In the genomic region with DNA sequence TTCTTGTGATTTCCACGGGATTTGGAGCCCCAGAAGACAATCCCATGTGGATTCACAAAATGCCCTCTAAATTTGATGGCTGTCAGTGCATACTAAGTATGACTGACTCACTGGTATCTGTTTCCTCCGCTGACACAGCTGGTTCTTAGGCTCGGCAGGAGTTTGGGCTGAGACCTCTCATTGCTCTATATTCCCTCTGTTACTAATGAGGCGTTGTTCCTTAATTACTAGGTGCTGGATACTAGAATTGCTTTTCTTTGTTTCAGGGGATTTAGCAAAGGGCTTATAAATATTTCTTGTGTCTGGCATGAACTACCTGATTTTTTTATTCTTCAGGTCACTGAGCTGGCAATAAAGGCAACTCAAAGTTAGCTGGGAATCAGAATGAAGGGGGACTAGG, we compare ENCODE assay signal across 32 cellular contexts. TPM values are rescaled to one million over a fixed set of nuclear protein-coding genes. Genes with fewer than 3 reads are reported as not detected.
"Had no signal": no experiment of that assay in that cellular context is flagged by ENCODE, and none has a peak within 500 bp of the region (broad histone marks: within the 10 kb centered on the region; RNA-seq: fewer than 3 reads in every experiment).

No MANE protein-coding gene starts in this region.

- H3K4me1 ChIP-seq: ascending aorta had no signal

- H3K9me3 ChIP-seq: ascending aorta, MG63 had no signal

- H2AFZ ChIP-seq: PC-9 had no signal

- FAIRE-seq: RCC 7860 had no signal

- ATAC-seq: activated CD8-positive, alpha-beta T cell treated with anti-CD3 and anti-CD28 coated beads for 36 hours; Right ventricle myocardium inferior had no signal

- H3K36me3 ChIP-seq: ascending aorta, cardiac muscle cell, MG63 had no signal

- H3K27me3 ChIP-seq: ascending aorta, cardiac muscle cell, MG63 had no signal

- H3K4me3 ChIP-seq: ascending aorta, cardiac muscle cell, MG63, PC-9 had no signal

- H3K27ac ChIP-seq: ascending aorta, cardiac muscle cell, PC-9, RWPE1 had no signal

- DNase-seq: activated CD4-positive, alpha-beta T cell treated with anti-CD3 and anti-CD28 coated beads, Interleukin-2, amount 10 ng/mL, durations not matched to agents 24 days and 14 days; activated CD4-positive, alpha-beta T cell treated with anti-CD3 and anti-CD28 coated beads, Interleukin-2, amount 50 U/mL, for 4 hours; activated CD8-positive, alpha-beta T cell treated with anti-CD3 and anti-CD28 coated beads for 36 hours; activated gamma-delta T cell; activated naive CD4-positive, alpha-beta T cell treated with Interleukin-2 at 50 U/mL for 16 hours; activated naive CD8-positive, alpha-beta T cell treated with anti-CD3 and anti-CD28 coated beads, Interleukin-2, amount 10 ng/mL, durations not matched to agents 7 days and 5 days; activated T-cell treated with anti-CD3 and anti-CD28 coated beads, Interleukin-2, amount 50 U/mL, for 24 hours; amygdala; IMR-90; Kasumi-1; KG1; MG63; NCI-H1048; NCI-H1105 treated with DMSO at 0.1 percent for 48 hours; NCI-H1694 treated with DMSO at 0.1 percent for 48 hours; NCI-H2029; NCI-H345; NCI-H524 treated with DMSO at 0.1 percent for 48 hours; NCI-H748 treated with DMSO at 0.1 percent for 48 hours; PC-9; SW 1271; T-helper 1 cell; T-helper 2 cell; T-helper 9 cell had no signal

- H3K4me2 ChIP-seq: PC-9 had no signal

RNA-seq across cellular contexts. Expression of gene EHF, which starts 53.2 kb away (rescaled TPM):
- total RNA-seq: activated CD4-positive, alpha-beta T cell treated with anti-CD3 and anti-CD28 coated beads, Interleukin-2, amount 10 ng/mL, durations not matched to agents 24 days and 14 days; activated CD8-positive, alpha-beta T cell treated with anti-CD3 and anti-CD28 coated beads for 36 hours; activated naive CD8-positive, alpha-beta T cell treated with anti-CD3 and anti-CD28 coated beads, Interleukin-2, amount 10 ng/mL, durations not matched to agents 7 days and 5 days; activated T-helper 2 cell treated with anti-CD3 and anti-CD28 coated beads, Interferon-gamma antibody, Interleukin-2, Interleukin-4, amounts not matched to agents 10 μg/mL and 5 μg/mL and 100 μg/mL, durations not matched to agents 14 hours and 24 hours and 36 hours; ascending aorta; cardiac muscle cell; OCI-LY7 had no signal
- polyA plus RNA-seq: cardiac muscle cell, IMR-90 had no signal

RNA-seq across cellular contexts. Expression of gene ELF5, which starts 54.1 kb away (rescaled TPM):
- total RNA-seq: activated CD4-positive, alpha-beta T cell treated with anti-CD3 and anti-CD28 coated beads, Interleukin-2, amount 10 ng/mL, durations not matched to agents 24 days and 14 days; activated CD8-positive, alpha-beta T cell treated with anti-CD3 and anti-CD28 coated beads for 36 hours; activated naive CD8-positive, alpha-beta T cell treated with anti-CD3 and anti-CD28 coated beads, Interleukin-2, amount 10 ng/mL, durations not matched to agents 7 days and 5 days; activated T-helper 2 cell treated with anti-CD3 and anti-CD28 coated beads, Interferon-gamma antibody, Interleukin-2, Interleukin-4, amounts not matched to agents 10 μg/mL and 5 μg/mL and 100 μg/mL, durations not matched to agents 14 hours and 24 hours and 36 hours; ascending aorta; cardiac muscle cell; IMR-90; NCI-H460; OCI-LY7; Right ventricle myocardium inferior had no signal
- polyA plus RNA-seq: cardiac muscle cell, IMR-90 had no signal
